Comparison of ENCODE assay signal across 9 cellular contexts in genomic region chr11:46050065-46050464, GRCh38.
DNase-seq lines count a peak whose midpoint lies in the region; ATAC-seq and TF ChIP-seq lines count a peak whose summit lies in the region.
"Had no signal": no experiment of that assay in that cellular context is flagged by ENCODE, and none has a peak within 500 bp of the region (broad histone marks: within the 10 kb centered on the region; RNA-seq: fewer than 3 reads in every experiment).

No MANE protein-coding gene starts in this region.

- no peaks in the 10 kb centered on the region for H3K27me3 Mint-ChIP-seq in Caco-2 (ENCODE audit: insufficient read depth, unreplicated experiment)
- H3K27me3 Mint-ChIP-seq: activated CD4-positive, alpha-beta memory T cell treated with anti-CD3 and anti-CD28 coated beads for 36 hours had no signal

- CTCF ChIA-PET in Caco-2 (lab: Charles Lee): interaction anchor here (0.8 kb wide), 1 partner anchor 33 kb away, joined by 5 read pairs; no protein-coding TSS in a partner anchor

- no peaks in the 10 kb centered on the region for H3K36me3 Mint-ChIP-seq in Caco-2 (ENCODE audit: insufficient read depth, unreplicated experiment)

- TF ChIP-seq CTCF in Caco-2 (IDR thresholded peaks at IDR 0.05; ENCODE audit: insufficient read depth in 1 of 2, low read depth in 1 of 2, low read length in 1 of 2, severe bottlenecking in 1 of 2, unreplicated experiment in 1 of 2): no peak

- H3K9ac ChIP-seq in HUES64 (ENCODE audit: low read depth, low read length): peak overlapping the region; percentile 31; the same call in 1 of the 2 replicates

- H3K4me3 Mint-ChIP-seq in Caco-2 (ENCODE audit: unreplicated experiment): no peak overlapping the region
- H3K4me3 Mint-ChIP-seq: activated CD4-positive, alpha-beta memory T cell treated with anti-CD3 and anti-CD28 coated beads for 36 hours had no signal

- peaks cover 7% of the 10 kb centered on the region for H3K4me1 Mint-ChIP-seq in Caco-2 (ENCODE audit: low read depth, unreplicated experiment)

- H3K4me1 ChIP-seq in ACC112 (ENCODE audit: control insufficient read depth, insufficient read depth, low read length, unreplicated experiment): peaks cover 22% of the 10 kb centered on the region
- peaks cover 71% of the 10 kb centered on the region for H3K4me1 ChIP-seq in HUES64 (ENCODE audit: insufficient read depth, low read length)
- H3K4me1 ChIP-seq in muscle layer of duodenum (ENCODE audit: control insufficient read depth in 1 of 2, insufficient read depth in 2 of 2, low read length in 2 of 2): peaks cover 7 to 22% of the 10 kb centered on the region in 2 donors
- H3K4me1 ChIP-seq in Caco-2: no peaks in the 10 kb centered on the region

- no peak overlapping the region for H2AFZ ChIP-seq in ACC112 (ENCODE audit: low read length, unreplicated experiment)

- ATAC-seq in esophagus mucosa (peak; percentile 74), GM18909 (IDR thresholded peaks at IDR 0.05; ENCODE audit: poor library complexity, unreplicated experiment) (no peak), GM18870 (IDR thresholded peaks at IDR 0.05; ENCODE audit: unreplicated experiment) (no peak)

- no peaks in the 10 kb centered on the region for H3K9me3 ChIP-seq in HUES64 (ENCODE audit: insufficient read depth, low read depth, low read length)
- no peaks in the 10 kb centered on the region for H3K9me3 ChIP-seq in muscle layer of duodenum (ENCODE audit: control insufficient read depth in 1 of 2, low read length in 2 of 2)
- H3K9me3 ChIP-seq in Caco-2: no peaks in the 10 kb centered on the region

- H3K27me3 ChIP-seq in ACC112 (ENCODE audit: insufficient read depth, low read length): no peaks in the 10 kb centered on the region
- no peaks in the 10 kb centered on the region for H3K27me3 ChIP-seq in HUES64 (ENCODE audit: insufficient read depth, low read length)
- H3K27me3 ChIP-seq in muscle layer of duodenum (ENCODE audit: low read depth, low read length): no peaks in the 10 kb centered on the region
- no peaks in the 10 kb centered on the region for H3K27me3 ChIP-seq in Caco-2 (replicated peaks; ENCODE audit: control insufficient read depth, insufficient read depth, low read length)

- POLR2A ChIA-PET in Caco-2 (lab: Charles Lee): no interaction called here

- BruUV-seq in Caco-2 (replicated peaks; lab: Mats Ljungman, UMichigan): no TSS peak

- no peaks in the 10 kb centered on the region for H3K79me2 ChIP-seq in ACC112 (ENCODE audit: control insufficient read depth, insufficient read depth, low read length, unreplicated experiment)

- DNase-seq in SK-N-DZ (ENCODE audit: low spot score) (no peak), Caco-2 (no peak)
- DNase-seq: activated CD4-positive, alpha-beta memory T cell treated with anti-CD3 and anti-CD28 coated beads for 36 hours had no signal

- H3K4me3 ChIP-seq in ACC112 (ENCODE audit: low read depth, low read length) (no peak overlapping the region), HUES64 (ENCODE audit: low read length) (no peak overlapping the region; the same call in 1 of the 2 replicates), muscle layer of duodenum (ENCODE audit: low read depth in 1 of 2, low read length in 2 of 2) (no peak overlapping the region), Caco-2 (ENCODE audit: low read depth, low read length) (no peak overlapping the region)

- no peaks in the 10 kb centered on the region for H3K36me3 ChIP-seq in ACC112 (ENCODE audit: insufficient read depth, low read length)
- no peaks in the 10 kb centered on the region for H3K36me3 ChIP-seq in HUES64 (ENCODE audit: insufficient read depth, low read length)
- H3K36me3 ChIP-seq in muscle layer of duodenum (ENCODE audit: control insufficient read depth in 1 of 2, insufficient read depth in 2 of 2, low read length in 2 of 2): no peaks in the 10 kb centered on the region
- H3K36me3 ChIP-seq in Caco-2 (ENCODE audit: control insufficient read depth, insufficient read depth, low read length): no peaks in the 10 kb centered on the region

- no peak overlapping the region for H3K27ac Mint-ChIP-seq in Caco-2 (ENCODE audit: unreplicated experiment)
- H3K27ac Mint-ChIP-seq: activated CD4-positive, alpha-beta memory T cell treated with anti-CD3 and anti-CD28 coated beads for 36 hours had no signal

- H3K27ac ChIP-seq in ACC112 (ENCODE audit: low read depth, low read length) (peak overlapping the region; percentile 7; the same call in 1 of the 2 replicates), HUES64 (ENCODE audit: low read depth, low read length) (peak overlapping the region; percentile 83), muscle layer of duodenum (ENCODE audit: low read length) (peak overlapping the region; percentile 12)

- intact Hi-C loops in Caco-2 (cut with micrococcal nuclease; ENCODE audit: unreplicated experiment): no loop called here

- no peaks in the 10 kb centered on the region for H3K9me3 Mint-ChIP-seq in Caco-2 (ENCODE audit: unreplicated experiment)
- H3K9me3 Mint-ChIP-seq: activated CD4-positive, alpha-beta memory T cell treated with anti-CD3 and anti-CD28 coated beads for 36 hours had no signal

- WGBS in HUES64: 19% methylated on average over 4 of the region's 4 CpGs

Comparison
In these comparisons a context has a peak if more than half of its experiments do, and no peak if none do; other contexts are left out.
1. H3K27ac ChIP-seq: peak in every context shown above with its lines; median percentile 83 in HUES64; 12 in muscle layer of duodenum; 7 in ACC112.